ENCODE assay signal across 8 cellular contexts in the genomic region with DNA sequence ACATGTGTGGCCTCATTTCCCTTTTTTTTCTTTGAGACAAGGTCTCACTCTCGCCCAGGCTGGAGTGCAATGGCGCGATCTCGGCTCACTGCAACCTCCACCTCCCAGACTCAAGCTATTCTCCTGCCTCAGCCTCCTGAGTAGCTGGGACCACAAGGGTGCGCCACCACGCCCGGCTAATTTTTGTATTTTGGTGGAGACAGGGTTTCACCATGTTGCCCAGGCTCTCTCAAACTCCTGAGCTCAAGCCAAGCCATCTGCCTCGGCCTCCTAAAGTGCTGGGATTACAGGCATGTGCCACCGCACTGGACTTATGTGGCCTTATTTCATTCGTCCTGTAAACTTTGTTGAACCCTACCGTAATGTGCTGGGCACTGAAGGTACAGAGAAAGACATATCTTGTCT. TPM values are rescaled to one million over a fixed set of nuclear protein-coding genes. Genes with fewer than 3 reads are reported as not detected.
DNase-seq lines count a peak whose midpoint lies in the region; ATAC-seq, FAIRE-seq and TF ChIP-seq lines count a peak whose summit lies in the region.

No MANE protein-coding gene starts in this region.

- intact Hi-C loops in kidney (cut with DNase I) = no loop called here

- TF ChIP-seq RAD21 in A549 (conservative IDR thresholded peaks at IDR 0.05 in 1 of 2, IDR thresholded peaks at IDR 0.05 in 1 of 2) = no peak

- H3K9me3 ChIP-seq in A549 (no peaks in the 10 kb centered on the region), RWPE2 (ENCODE audit: severe bottlenecking) (no peaks in the 10 kb centered on the region), kidney (ENCODE audit: control insufficient read depth in 1 of 2, low read length in 2 of 2) (no peaks in the 10 kb centered on the region)

- peak overlapping the region; percentile 82 for H3K4me2 ChIP-seq in A549

- TF ChIP-seq CTCF in A549 (IDR thresholded peaks at IDR 0.05) (peak; percentile 36; the same call in 1 of the 3 replicates), RWPE2 (IDR thresholded peaks at IDR 0.05; ENCODE audit: poor library complexity, severe bottlenecking) (peak; percentile 37), astrocyte of the cerebellum (IDR thresholded peaks at IDR 0.05; ENCODE audit: low read depth, low read length, missing control alignments) (peak; percentile 38), kidney (IDR thresholded peaks at IDR 0.05; ENCODE audit: borderline replicate concordance, extremely low read depth, insufficient read depth) (no peak)

- FAIRE-seq in A549 (lab: Jason Lieb, UNC) (no peak), kidney (lab: Jason Lieb, UNC) (no peak)

- WGBS in A549 (ENCODE audit: missing lambda C conversion rate) = 33% methylated on average over 10 of the region's 11 CpGs

- DNase-seq in A549 (ENCODE audit: low read depth in 1 of 2, low spot score in 1 of 2) = peak in 1 of 2 experiments; percentile 34
- no peak for DNase-seq in RWPE2 (ENCODE audit: low spot score)
- no peak for DNase-seq in astrocyte of the cerebellum (ENCODE audit: low read depth)
- DNase-seq in kidney = peak; percentile 63
- DNase-seq in stimulated activated CD4-positive, alpha-beta T cell treated with anti-CD3 and anti-CD28 coated beads, TNF-alpha, amount 100 ng/mL, for 48 hours (ENCODE audit: low read depth in 3 of 3) = peak in 2 of 3 donors; percentile 25 to 33
- no peak for DNase-seq in ureter (ENCODE audit: low spot score)
- DNase-seq in occipital lobe (lab: John Stamatoyannopoulos, UW) = no peak

- peaks cover 18% of the 10 kb centered on the region; the same call in 2 of the 3 replicates for H3K4me1 ChIP-seq in A549
- H3K4me1 ChIP-seq in RWPE2 (ENCODE audit: insufficient read depth, poor library complexity, severe bottlenecking) = peaks cover 19% of the 10 kb centered on the region
- H3K4me1 ChIP-seq in kidney (ENCODE audit: control insufficient read depth in 1 of 2, insufficient read depth in 1 of 2, low read depth in 1 of 2, low read length in 2 of 2) = peaks cover 10 to 19% of the 10 kb centered on the region in 2 donors

- TF ChIP-seq POLR2A in A549 (IDR thresholded peaks at IDR 0.05; ENCODE audit: low read length) = no peak

- in situ Hi-C loops in astrocyte of the cerebellum (cut with HindIII; ENCODE audit: low sequenced_read_pairs) = no loop called here

- H3K27ac ChIP-seq in A549 = peak overlapping the region; percentile 87 to 92
- H3K27ac ChIP-seq in RWPE2 (ENCODE audit: poor library complexity, severe bottlenecking) = peak overlapping the region; percentile 62
- H3K27ac ChIP-seq in kidney (ENCODE audit: low read depth in 2 of 2, low read length in 2 of 2) = peak overlapping the region; percentile 99

- TF ChIP-seq EP300 in A549 (IDR thresholded peaks at IDR 0.05) = no peak

- H3K36me3 ChIP-seq in RWPE2 (ENCODE audit: low read depth) (peaks cover 8% of the 10 kb centered on the region; the same call in 1 of the 2 replicates), kidney (ENCODE audit: control insufficient read depth in 1 of 2, insufficient read depth in 2 of 2, low read length in 2 of 2) (peaks cover 0 to 2% of the 10 kb centered on the region in 2 donors)

- POLR2A ChIA-PET in A549 (lab: Yijun Ruan, JAX) = interaction anchor here (0.7 to 1.0 kb wide), 3 partner anchors 9 to 232 kb away, joined by 3 read pairs; no protein-coding TSS in a partner anchor

- H3K4me3 ChIP-seq in A549 (peak overlapping the region; percentile 74), RWPE2 (ENCODE audit: severe bottlenecking) (peak overlapping the region; percentile 51), astrocyte of the cerebellum (ENCODE audit: low read depth, low read length) (peak overlapping the region; percentile 57), kidney (ENCODE audit: low read length in 2 of 2) (peak overlapping the region; percentile 93 to 97)

- ATAC-seq in A549 (peak in 1 of 2 experiments; percentile 60; a peak in 3 of 6 replicates), GM19372 (IDR thresholded peaks at IDR 0.05; ENCODE audit: low read depth, unreplicated experiment) (peak; percentile 2), RWPE2 (ENCODE audit: low read depth) (no peak)

- CTCF ChIA-PET in A549 (lab: Yijun Ruan, JAX) = interaction anchor here (0.6 to 1.5 kb wide), 7 partner anchors 9 to 729 kb away, joined by 3 to 5 read pairs (median 3); no protein-coding TSS in a partner anchor

- H3K9ac ChIP-seq in kidney (ENCODE audit: low read length in 2 of 2) = peak overlapping the region; percentile 72 to 92

- no peaks in the 10 kb centered on the region for H3K27me3 ChIP-seq in RWPE2 (ENCODE audit: insufficient read depth, poor library complexity, severe bottlenecking)

TF ChIP-seq in A549, 52 proteins besides CTCF, POLR2A, EP300 and RAD21:
- TF ChIP-seq NPAS2 (CRISPR knock-in tag; IDR thresholded peaks at IDR 0.05; ENCODE audit: borderline replicate concordance) (no peak), CBX2 (IDR thresholded peaks at IDR 0.05; ENCODE audit: borderline replicate concordance, low read depth) (no peak), ZC3H11A (IDR thresholded peaks at IDR 0.05) (no peak), ZFP36 (IDR thresholded peaks at IDR 0.05; ENCODE audit: borderline replicate concordance, partially characterized antibody) (no peak), USF2 (IDR thresholded peaks at IDR 0.05) (no peak)
- TF ChIP-seq, protein P1, sequence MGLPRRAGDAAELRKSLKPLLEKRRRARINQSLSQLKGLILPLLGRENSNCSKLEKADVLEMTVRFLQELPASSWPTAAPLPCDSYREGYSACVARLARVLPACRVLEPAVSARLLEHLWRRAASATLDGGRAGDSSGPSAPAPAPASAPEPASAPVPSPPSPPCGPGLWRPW (IDR thresholded peaks at IDR 0.05) = no peak
- TF ChIP-seq, protein P2, sequence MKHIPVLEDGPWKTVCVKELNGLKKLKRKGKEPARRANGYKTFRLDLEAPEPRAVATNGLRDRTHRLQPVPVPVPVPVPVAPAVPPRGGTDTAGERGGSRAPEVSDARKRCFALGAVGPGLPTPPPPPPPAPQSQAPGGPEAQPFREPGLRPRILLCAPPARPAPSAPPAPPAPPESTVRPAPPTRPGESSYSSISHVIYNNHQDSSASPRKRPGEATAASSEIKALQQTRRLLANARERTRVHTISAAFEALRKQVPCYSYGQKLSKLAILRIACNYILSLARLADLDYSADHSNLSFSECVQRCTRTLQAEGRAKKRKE (CRISPR knock-in tag; IDR thresholded peaks at IDR 0.05; ENCODE audit: low read depth) = no peak

RNA-seq across cellular contexts. Expression of gene WARS2, which starts 0.6 kb away (rescaled TPM):
- polyA plus RNA-seq in A549 (2011; rRNA removed) (7.9 and 10.4 TPM in 2 replicates), A549 (2017; fragmentation: RNase III; extraction: RNeasy Plus Mini Kit Qiagen cat#74134 plus additional on column Dnase treatment) (5.9 to 6.6 TPM (median 6.2 TPM) in 3 replicates), kidney (ENCODE audit: insufficient read depth, low read depth, low replicate concordance) (13.9 TPM)
- 3.6 and 4.4 TPM in 2 replicates for polyA plus RNA-seq in A549 (2012; cell fraction: cytosol; rRNA removed)
- polyA plus RNA-seq in A549 (2012; cell fraction: nucleus; rRNA removed) = 3.0 and 5.8 TPM in 2 replicates
- 16.4 and 18.2 TPM in 2 replicates for polyA minus RNA-seq in A549 (2011; rRNA and poly(A)+ RNA removed)
- total RNA-seq in kidney (14.8 TPM), ureter (18.7 TPM), occipital lobe (13.1 TPM)

Comparison
In these comparisons a context has a peak if more than half of its experiments do, and no peak if none do; other contexts are left out.
1. DNase-seq: peak in kidney (single experiment) and stimulated activated CD4-positive, alpha-beta T cell treated with anti-CD3 and anti-CD28 coated beads, TNF-alpha, amount 100 ng/mL, for 48 hours (2 of 3); none in RWPE2 (single experiment), astrocyte of the cerebellum (single experiment), ureter (single experiment) and occipital lobe (single experiment).
2. Peak in every context shown above with its lines, with median percentiles within 50 percentile points of each other: H3K27ac ChIP-seq and H3K4me3 ChIP-seq.